Comparison of ENCODE assay signal across 7 cellular contexts in the genomic region with DNA sequence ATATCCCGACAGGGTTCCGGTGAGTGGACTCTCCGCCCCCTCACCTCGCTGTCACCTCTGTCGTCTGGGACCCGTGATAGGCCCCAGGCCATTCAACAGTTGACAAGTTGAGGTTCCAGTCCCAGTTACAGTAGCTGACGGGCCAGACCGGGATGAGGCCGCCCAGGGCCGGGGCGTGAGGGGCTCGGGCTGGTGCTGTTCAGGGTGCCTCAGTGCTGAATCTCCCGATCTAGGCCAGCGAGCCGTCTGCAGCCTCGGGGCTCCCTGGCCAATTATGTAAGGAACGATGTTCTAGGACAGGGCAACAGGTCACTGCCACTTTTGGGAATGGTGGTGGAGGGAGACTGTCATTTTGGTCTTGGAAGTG.
DNase-seq lines count a peak whose midpoint lies in the region; ATAC-seq lines count a peak whose summit lies in the region.

No MANE protein-coding gene starts in this region.

- H3K27ac ChIP-seq in HUES6 (ENCODE audit: low read depth, low read length), result no peak overlapping the region; the same call in 1 of the 2 replicates
- peak overlapping the region; percentile 49 to 97 (median 87) for H3K27ac ChIP-seq in skin epidermis

- peaks cover 18% of the 10 kb centered on the region for H3K4me1 ChIP-seq in HUES6 (ENCODE audit: control insufficient read depth, insufficient read depth, low read length)

- H3K4me3 ChIP-seq in HUES6 (ENCODE audit: low read depth, low read length), result peak overlapping the region; percentile 86
- H3K4me3 ChIP-seq in skin epidermis, result peak overlapping the region; percentile 75 to 98 (median 87)

- H3K36me3 ChIP-seq in HUES6 (ENCODE audit: control insufficient read depth, insufficient read depth, low read length), result peaks cover 40% of the 10 kb centered on the region

- H3K9ac ChIP-seq in HUES6 (ENCODE audit: low read length), result peak overlapping the region; percentile 75

- H3K27me3 ChIP-seq in HUES6 (ENCODE audit: control insufficient read depth, insufficient read depth, low read length), result no peaks in the 10 kb centered on the region

- DNase-seq in activated gamma-delta T cell (lab: John Stamatoyannopoulos, UW) (peak; percentile 29), hepatic stellate cell (ENCODE audit: low spot score) (peak; percentile 26), NCI-H345 (lab: John Stamatoyannopoulos, UW) (no peak), NCI-H1417 treated with DMSO at 0.1 percent for 48 hours (lab: John Stamatoyannopoulos, UW) (no peak)

- H3K9me3 ChIP-seq in HUES6 (ENCODE audit: control insufficient read depth, insufficient read depth, low read depth, low read length), result no peaks in the 10 kb centered on the region

- ATAC-seq in GM19043 (IDR thresholded peaks at IDR 0.05; ENCODE audit: low read depth, unreplicated experiment), result peak; percentile 1

Comparison
In these comparisons a context has a peak if more than half of its experiments do, and no peak if none do; other contexts are left out.
1. DNase-seq: peak in activated gamma-delta T cell (single experiment) and hepatic stellate cell (single experiment); none in NCI-H345 (single experiment) and NCI-H1417 treated with DMSO at 0.1 percent for 48 hours (single experiment).